1 cellular context compared by ENCODE assay signal in the genomic region with DNA sequence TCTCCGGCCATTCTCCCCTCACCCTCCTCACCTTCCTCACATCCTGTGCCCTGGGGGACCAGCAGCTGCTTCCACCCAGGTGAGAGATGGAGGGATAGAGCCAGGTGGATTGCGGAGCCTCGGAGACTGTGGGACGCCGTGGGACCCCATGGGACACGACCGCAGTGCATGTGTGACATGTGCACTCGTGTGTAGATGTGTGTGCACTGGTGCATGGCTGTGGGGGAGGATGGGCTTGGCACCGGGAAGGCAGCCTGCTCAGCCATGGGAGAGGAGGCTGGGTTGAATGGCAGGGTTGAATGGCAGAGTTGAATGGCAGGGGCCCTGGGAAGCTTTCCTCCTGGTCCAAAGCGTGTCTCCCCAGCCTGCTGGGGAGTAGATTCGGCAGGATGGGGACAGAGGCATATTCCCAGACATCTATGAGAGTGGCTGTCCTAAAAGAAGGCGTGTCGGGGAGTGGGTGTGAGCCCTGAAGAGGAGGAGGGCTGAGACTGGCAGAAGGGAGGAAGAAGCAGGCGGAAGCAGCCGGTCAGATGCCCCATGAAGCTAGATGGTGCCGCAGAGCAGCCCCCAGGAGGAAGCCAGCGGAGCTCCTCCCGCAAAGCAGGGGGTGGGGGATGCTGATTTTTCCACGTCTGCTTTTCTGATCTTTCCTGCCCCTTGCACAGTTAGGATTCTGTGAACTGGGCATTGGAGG.
TF ChIP-seq lines count a peak whose summit lies in the region.

No MANE protein-coding gene starts in this region.

TF ChIP-seq in endothelial cell of umbilical vein, 7 proteins besides CTCF, POLR2A, EP300 and RAD21:
- TF ChIP-seq EZH2 (IDR thresholded peaks at IDR 0.05; ENCODE audit: borderline replicate concordance, low read depth, low read length, severe bottlenecking) (no peak), JUN (IDR thresholded peaks at IDR 0.05; ENCODE audit: borderline replicate concordance, insufficient read depth, insufficient read length, low read depth) (no peak), POLR2AphosphoS5 (IDR thresholded peaks at IDR 0.05; ENCODE audit: insufficient read depth, low read depth, low read length) (peak; percentile 64), GATA2 (IDR thresholded peaks at IDR 0.05; ENCODE audit: insufficient read depth, insufficient read length, low read depth, low read length) (no peak)
- TF ChIP-seq, protein P1, sequence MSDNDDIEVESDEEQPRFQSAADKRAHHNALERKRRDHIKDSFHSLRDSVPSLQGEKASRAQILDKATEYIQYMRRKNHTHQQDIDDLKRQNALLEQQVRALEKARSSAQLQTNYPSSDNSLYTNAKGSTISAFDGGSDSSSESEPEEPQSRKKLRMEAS (IDR thresholded peaks at IDR 0.05; ENCODE audit: insufficient read depth, insufficient read length), result peak; percentile 54
